ENCODE assay signal across 11 cellular contexts in the genomic region with DNA sequence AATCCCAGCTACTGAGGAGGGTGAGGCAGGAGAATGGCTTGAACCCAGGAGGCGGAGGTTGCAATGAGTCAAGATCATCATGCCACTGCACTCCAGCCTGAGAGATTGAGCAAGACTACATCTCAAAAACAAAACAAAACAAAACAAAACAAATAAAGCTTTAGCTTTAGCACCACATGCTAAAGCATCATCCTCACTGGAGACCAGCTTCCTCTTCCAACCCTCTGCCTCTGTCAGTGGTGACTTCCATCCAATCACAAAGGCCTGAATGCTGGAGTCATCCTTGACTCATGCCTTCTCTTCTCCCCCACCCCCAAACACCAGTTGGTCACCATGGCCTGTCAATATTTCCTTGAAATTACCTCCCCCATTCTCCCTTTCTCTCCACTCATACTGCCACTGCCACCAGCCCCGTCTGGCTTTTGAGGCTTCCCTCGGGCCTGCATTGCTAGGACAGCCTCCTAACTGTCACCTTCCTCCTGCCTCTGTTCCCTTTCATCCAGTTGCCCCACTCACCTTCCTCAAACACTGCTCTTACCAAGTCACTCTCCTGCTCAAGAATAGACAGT. TPM values are rescaled to one million over a fixed set of nuclear protein-coding genes. Genes with fewer than 3 reads are reported as not detected.
DNase-seq lines count a peak whose midpoint lies in the region; ATAC-seq and TF ChIP-seq lines count a peak whose summit lies in the region.
"Had no signal": no experiment of that assay in that cellular context is flagged by ENCODE, and none has a peak within 500 bp of the region (broad histone marks: within the 10 kb centered on the region; RNA-seq: fewer than 3 reads in every experiment).

No MANE protein-coding gene starts in this region.

- WGBS in esophagus, 2 donors = 72 to 73% methylated on average over 3 of the region's 3 CpGs

- no peak overlapping the region for H3K4me3 Mint-ChIP-seq in activated CD4-positive, alpha-beta T cell treated with anti-CD3 and anti-CD28 coated beads, Interleukin-2, amount 10 ng/mL, durations not matched to agents 24 days and 14 days
- H3K4me3 Mint-ChIP-seq in stimulated activated memory B cell treated with anti-CD40 and anti-IgM and Interleukin-4, amounts not matched to agents 10 μg/mL and 1 μg/mL and 100 μg/mL, for 72 hours = no peak overlapping the region
- H3K4me3 Mint-ChIP-seq: CD4-positive, alpha-beta memory T cell; neural crest cell had no signal

- POLR2A ChIA-PET in Panc1 (lab: Charles Lee) = interaction anchor here (0.6 kb wide), 1 partner anchor 57 kb away, joined by 5 read pairs; no protein-coding TSS in a partner anchor

- H3K9me3 Mint-ChIP-seq in activated CD4-positive, alpha-beta T cell treated with anti-CD3 and anti-CD28 coated beads, Interleukin-2, amount 10 ng/mL, durations not matched to agents 24 days and 14 days = no peaks in the 10 kb centered on the region
- H3K9me3 Mint-ChIP-seq in stimulated activated memory B cell treated with anti-CD40 and anti-IgM and Interleukin-4, amounts not matched to agents 10 μg/mL and 1 μg/mL and 100 μg/mL, for 72 hours = no peaks in the 10 kb centered on the region
- H3K9me3 Mint-ChIP-seq: CD4-positive, alpha-beta memory T cell; neural crest cell had no signal

- intact Hi-C loops in activated CD4-positive, alpha-beta T cell treated with anti-CD3 and anti-CD28 coated beads, Interleukin-2, amount 10 ng/mL, durations not matched to agents 24 days and 14 days (cut with micrococcal nuclease) = no loop called here
- intact Hi-C loops in Panc1 (cut with micrococcal nuclease; ENCODE audit: unreplicated experiment) = no loop called here

- H3K4me1 ChIP-seq in Panc1 (ENCODE audit: control insufficient read depth, insufficient read depth, low read length) (peaks cover 2% of the 10 kb centered on the region; the same call in 1 of the 2 replicates), esophagus (ENCODE audit: control insufficient read depth in 2 of 2, insufficient read depth in 2 of 2, low read length in 1 of 2) (peaks cover 3 to 19% of the 10 kb centered on the region in 2 donors)

- no peak overlapping the region for H3K4me3 ChIP-seq in Panc1 (ENCODE audit: low read depth in 2 of 2, low read length in 2 of 2)
- no peak overlapping the region for H3K4me3 ChIP-seq in esophagus (ENCODE audit: low read depth in 1 of 2, low read length in 2 of 2)

- CTCF ChIA-PET in Panc1 (lab: Charles Lee) = no interaction called here

- no peaks in the 10 kb centered on the region for H3K36me3 Mint-ChIP-seq in activated CD4-positive, alpha-beta T cell treated with anti-CD3 and anti-CD28 coated beads, Interleukin-2, amount 10 ng/mL, durations not matched to agents 24 days and 14 days (ENCODE audit: low read depth)
- no peaks in the 10 kb centered on the region for H3K36me3 Mint-ChIP-seq in stimulated activated memory B cell treated with anti-CD40 and anti-IgM and Interleukin-4, amounts not matched to agents 10 μg/mL and 1 μg/mL and 100 μg/mL, for 72 hours
- H3K36me3 Mint-ChIP-seq: CD4-positive, alpha-beta memory T cell had no signal

- H3K27me3 ChIP-seq in Panc1 (ENCODE audit: control insufficient read depth, insufficient read depth, low read length) = no peaks in the 10 kb centered on the region
- H3K27me3 ChIP-seq in esophagus (ENCODE audit: control insufficient read depth in 1 of 2, insufficient read depth in 2 of 2, low read length in 2 of 2) = no peaks in the 10 kb centered on the region

- H3K4me1 Mint-ChIP-seq in activated CD4-positive, alpha-beta T cell treated with anti-CD3 and anti-CD28 coated beads, Interleukin-2, amount 10 ng/mL, durations not matched to agents 24 days and 14 days = peaks cover 20% of the 10 kb centered on the region
- H3K4me1 Mint-ChIP-seq in stimulated activated memory B cell treated with anti-CD40 and anti-IgM and Interleukin-4, amounts not matched to agents 10 μg/mL and 1 μg/mL and 100 μg/mL, for 72 hours = peaks cover 60% of the 10 kb centered on the region

- BruUV-seq in Panc1 (replicated peaks; lab: Mats Ljungman, UMichigan) = no TSS peak

- no peak for TF ChIP-seq CTCF in Panc1 (IDR thresholded peaks at IDR 0.05)

- no peak for DNase-seq in activated CD4-positive, alpha-beta T cell treated with anti-CD3 and anti-CD28 coated beads, Interleukin-2, amount 10 ng/mL, durations not matched to agents 24 days and 14 days
- DNase-seq in activated CD4-positive, alpha-beta T cell treated with anti-CD3 and anti-CD28 coated beads, Interleukin-2, amount 50 U/mL, for 4 hours = no peak
- peak; percentile 79 for DNase-seq in Panc1 (ENCODE audit: low read depth, low spot score)
- DNase-seq in NCI-H1105 treated with DMSO at 0.1 percent for 48 hours (lab: John Stamatoyannopoulos, UW) = no peak
- DNase-seq in NCI-H524 (lab: John Stamatoyannopoulos, UW) = no peak
- DNase-seq: NCI-H345 had no signal

- H3K36me3 ChIP-seq in Panc1 (ENCODE audit: control insufficient read depth, insufficient read depth, low read length) (no peaks in the 10 kb centered on the region), esophagus (ENCODE audit: control insufficient read depth in 2 of 2, insufficient read depth in 2 of 2, low read length in 1 of 2) (no peaks in the 10 kb centered on the region)

- H3K27me3 Mint-ChIP-seq in activated CD4-positive, alpha-beta T cell treated with anti-CD3 and anti-CD28 coated beads, Interleukin-2, amount 10 ng/mL, durations not matched to agents 24 days and 14 days = peaks cover 3% of the 10 kb centered on the region
- no peaks in the 10 kb centered on the region for H3K27me3 Mint-ChIP-seq in stimulated activated memory B cell treated with anti-CD40 and anti-IgM and Interleukin-4, amounts not matched to agents 10 μg/mL and 1 μg/mL and 100 μg/mL, for 72 hours
- H3K27me3 Mint-ChIP-seq: CD4-positive, alpha-beta memory T cell had no signal

- H3K27ac ChIP-seq in Panc1 (ENCODE audit: low read length) = no peak overlapping the region
- peak overlapping the region; percentile 51 to 91 for H3K27ac ChIP-seq in esophagus (ENCODE audit: low read depth in 2 of 2, low read length in 1 of 2)

- H3K9me3 ChIP-seq in Panc1 (ENCODE audit: control insufficient read depth, insufficient read depth, low read depth, low read length) = no peaks in the 10 kb centered on the region
- H3K9me3 ChIP-seq in esophagus (ENCODE audit: control insufficient read depth in 2 of 2, insufficient read depth in 1 of 2, low read depth in 1 of 2, low read length in 1 of 2) = no peaks in the 10 kb centered on the region

- no peak for ATAC-seq in Panc1
- no peak for ATAC-seq in stimulated activated memory B cell treated with anti-CD40 and anti-IgM and Interleukin-4, amounts not matched to agents 10 μg/mL and 1 μg/mL and 100 μg/mL, for 72 hours
- ATAC-seq in HG03521 (IDR thresholded peaks at IDR 0.05; ENCODE audit: unreplicated experiment) = no peak

- in situ Hi-C loops in Panc1 (cut with HindIII; ENCODE audit: low pct_unique_long_range_greater_than_20kb, low sequenced_read_pairs) = no loop called here

- peak overlapping the region; percentile 1 for H3K27ac Mint-ChIP-seq in activated CD4-positive, alpha-beta T cell treated with anti-CD3 and anti-CD28 coated beads, Interleukin-2, amount 10 ng/mL, durations not matched to agents 24 days and 14 days
- H3K27ac Mint-ChIP-seq in stimulated activated memory B cell treated with anti-CD40 and anti-IgM and Interleukin-4, amounts not matched to agents 10 μg/mL and 1 μg/mL and 100 μg/mL, for 72 hours = peak overlapping the region; percentile 67

RNA-seq across cellular contexts. Expression of gene ZNF385A, which starts 1.4 kb away (rescaled TPM):
- total RNA-seq in activated CD4-positive, alpha-beta T cell treated with anti-CD3 and anti-CD28 coated beads, Interleukin-2, amount 10 ng/mL, durations not matched to agents 24 days and 14 days = 0.84 and 1.2 TPM in 2 replicates
- 5.9 TPM for total RNA-seq in Panc1 (2021; ENCODE audit: unreplicated experiment)
- 10.0 TPM for polyA plus RNA-seq in Panc1 (2012; ENCODE audit: insufficient read length)
- polyA plus RNA-seq in esophagus = 10 to 100 TPM; 44.6 to 49.9 TPM
- polyA plus RNA-seq: CD4-positive, alpha-beta memory T cell had no signal

RNA-seq across cellular contexts. Expression of gene GPR84, which starts 18.8 kb away (rescaled TPM):
- 1.5 TPM in 2 replicates for total RNA-seq in activated CD4-positive, alpha-beta T cell treated with anti-CD3 and anti-CD28 coated beads, Interleukin-2, amount 10 ng/mL, durations not matched to agents 24 days and 14 days
- total RNA-seq in Panc1 (2021; ENCODE audit: unreplicated experiment) = not detected
- polyA plus RNA-seq in Panc1 (2012; ENCODE audit: insufficient read length) = not detected
- polyA plus RNA-seq in esophagus = under 1 TPM; 0.29 TPM
- total RNA-seq: neural crest cell had no signal
- polyA plus RNA-seq: CD4-positive, alpha-beta memory T cell had no signal

RNA-seq across cellular contexts. Expression of gene ITGA5, which starts 35.9 kb away (rescaled TPM):
- total RNA-seq in activated CD4-positive, alpha-beta T cell treated with anti-CD3 and anti-CD28 coated beads, Interleukin-2, amount 10 ng/mL, durations not matched to agents 24 days and 14 days = 43.9 and 48.0 TPM in 2 replicates
- 75.8 TPM for total RNA-seq in Panc1 (2021; ENCODE audit: unreplicated experiment)
- 110 TPM for polyA plus RNA-seq in Panc1 (2012; ENCODE audit: insufficient read length)
- polyA plus RNA-seq in esophagus = 10 to 100 TPM; 20.0 to 42.8 TPM

RNA-seq across cellular contexts. Expression of gene COPZ1, which starts 58.2 kb away (rescaled TPM):
- total RNA-seq in activated CD4-positive, alpha-beta T cell treated with anti-CD3 and anti-CD28 coated beads, Interleukin-2, amount 10 ng/mL, durations not matched to agents 24 days and 14 days = 116 and 121 TPM in 2 replicates
- total RNA-seq in Panc1 (2021; ENCODE audit: unreplicated experiment) = 175 TPM
- 147 TPM for polyA plus RNA-seq in Panc1 (2012; ENCODE audit: insufficient read length)
- 10 to 100 TPM; 48.8 to 85.0 TPM for polyA plus RNA-seq in esophagus
